ENCODE assay signal across 32 cellular contexts in the genomic region with DNA sequence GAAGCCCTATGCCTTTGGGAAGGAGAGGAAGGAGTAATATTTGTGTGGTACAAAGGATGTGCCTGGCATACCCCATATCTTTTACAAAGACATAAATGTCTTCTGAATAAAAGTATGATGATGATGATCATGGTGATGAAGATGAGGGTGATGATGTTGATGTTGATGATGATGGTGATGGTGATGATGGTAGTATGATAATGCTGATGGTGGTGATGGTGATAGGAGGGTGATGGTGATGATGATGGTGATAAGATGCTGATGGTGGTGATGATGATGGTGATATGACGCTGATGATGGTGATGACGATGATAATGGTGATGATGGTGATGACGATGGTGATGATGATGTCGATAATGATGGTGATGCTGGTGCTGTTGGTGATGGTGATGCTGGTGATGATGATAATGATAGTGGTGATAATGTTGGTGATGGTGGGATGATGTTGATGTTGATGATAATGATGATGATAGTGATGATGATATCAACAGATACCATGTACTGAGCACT.
"Had no signal": no experiment of that assay in that cellular context is flagged by ENCODE, and none has a peak within 500 bp of the region (broad histone marks: within the 10 kb centered on the region; RNA-seq: fewer than 3 reads in every experiment).

No MANE protein-coding gene starts in this region.

- H3K9me3 Mint-ChIP-seq: activated B cell treated with CpG ODN at 0.5 μM for 24 hours; activated CD8-positive, alpha-beta T cell treated with anti-CD3 and anti-CD28 coated beads for 36 hours; activated T-cell treated with anti-CD3 and anti-CD28 coated beads, Interleukin-2, amount 50 U/mL, for 4 hours; effector memory CD8-positive, alpha-beta T cell; T-helper 2 cell treated with Interferon-gamma antibody and Interleukin-4, amounts not matched to agents 5 μg/mL and 100 μg/mL, for 36 hours had no signal

- H3K27ac Mint-ChIP-seq: activated B cell treated with CpG ODN at 0.5 μM for 24 hours; activated CD8-positive, alpha-beta T cell treated with anti-CD3 and anti-CD28 coated beads for 36 hours; activated naive CD8-positive, alpha-beta T cell; activated T-helper 17 cell treated with anti-CD3 and anti-CD28 coated beads, Interleukin-2, amount 50 U/mL, for 72 hours; effector memory CD8-positive, alpha-beta T cell; T-helper 17 cell; T-helper 2 cell treated with Interferon-gamma antibody and Interleukin-4, amounts not matched to agents 5 μg/mL and 100 μg/mL, for 36 hours had no signal

- H3K27me3 ChIP-seq: body of pancreas, esophagus muscularis mucosa, gastrocnemius medialis had no signal

- H3K36me3 ChIP-seq: esophagus muscularis mucosa, gastrocnemius medialis, WERI-Rb-1 had no signal

- H3K4me3 Mint-ChIP-seq: activated B cell treated with CpG ODN at 0.5 μM for 24 hours; activated CD8-positive, alpha-beta T cell treated with anti-CD3 and anti-CD28 coated beads for 36 hours; activated naive CD8-positive, alpha-beta T cell; activated T-cell treated with anti-CD3 and anti-CD28 coated beads, Interleukin-2, amount 50 U/mL, for 4 hours; activated T-helper 17 cell treated with anti-CD3 and anti-CD28 coated beads, Interleukin-2, amount 50 U/mL, for 72 hours; effector memory CD8-positive, alpha-beta T cell; T-helper 17 cell; T-helper 2 cell treated with Interferon-gamma antibody and Interleukin-4, amounts not matched to agents 5 μg/mL and 100 μg/mL, for 36 hours had no signal

- FAIRE-seq: colon had no signal

- H3K27ac ChIP-seq: body of pancreas, esophagus muscularis mucosa, foreskin keratinocyte, gastrocnemius medialis, WERI-Rb-1 had no signal

- H3K4me1 ChIP-seq: esophagus muscularis mucosa had no signal

- DNase-seq: activated B cell treated with CpG ODN at 0.5 μM for 24 hours; activated CD4-positive, alpha-beta T cell treated with anti-CD3 and anti-CD28 coated beads for 48 hours; activated CD4-positive, alpha-beta T cell treated with anti-CD3 and anti-CD28 coated beads, Interleukin-2, amount 50 U/mL, for 1 hour; activated CD4-positive, alpha-beta T cell treated with anti-CD3 and anti-CD28 coated beads, Interleukin-2, amount 50 U/mL, for 48 hours; activated CD8-positive, alpha-beta memory T cell treated with anti-CD3 and anti-CD28 coated beads for 24 hours; activated CD8-positive, alpha-beta T cell treated with anti-CD3 and anti-CD28 coated beads for 36 hours; activated effector memory CD4-positive, alpha-beta T cell treated with Interleukin-2 at 50 U/mL for 16 hours; activated gamma-delta T cell treated with Interleukin-2 at 50 U/mL for 16 hours; activated naive CD4-positive, alpha-beta T cell treated with anti-CD3 and anti-CD28 coated beads, Interleukin-2, amount 50 U/mL, for 16 hours; activated naive CD4-positive, alpha-beta T cell treated with Interleukin-2 at 50 U/mL for 16 hours; activated T-cell treated with anti-CD3 and anti-CD28 coated beads, Interleukin-2, amount 50 U/mL, for 4 hours; amniotic stem cell; anterior cingulate cortex; body of pancreas; caudate nucleus; cortex of kidney; dermis blood vessel endothelial cell; effector CD4-positive, alpha-beta T cell; effector memory CD8-positive, alpha-beta T cell; erythroblast; gastrocnemius medialis; glutamatergic neuron; T-helper 1 cell; T-helper 17 cell; T1000; WERI-Rb-1 had no signal

- H3K27me3 Mint-ChIP-seq: activated CD8-positive, alpha-beta T cell treated with anti-CD3 and anti-CD28 coated beads for 36 hours; activated naive CD8-positive, alpha-beta T cell; activated T-helper 17 cell treated with anti-CD3 and anti-CD28 coated beads, Interleukin-2, amount 50 U/mL, for 72 hours; effector memory CD8-positive, alpha-beta T cell; T-helper 17 cell had no signal

- ATAC-seq: activated CD8-positive, alpha-beta T cell treated with anti-CD3 and anti-CD28 coated beads for 36 hours; activated T-cell treated with anti-CD3 and anti-CD28 coated beads, Interleukin-2, amount 50 U/mL, for 4 hours; activated T-helper 17 cell treated with anti-CD3 and anti-CD28 coated beads, Interleukin-2, amount 50 U/mL, for 72 hours; body of pancreas; effector memory CD8-positive, alpha-beta T cell; foreskin keratinocyte; gastrocnemius medialis; T-helper 17 cell had no signal

- H3K4me3 ChIP-seq: body of pancreas, esophagus muscularis mucosa, gastrocnemius medialis had no signal

- H3K9me3 ChIP-seq: body of pancreas, esophagus muscularis mucosa, gastrocnemius medialis had no signal
